Comparison of ENCODE assay signal across 23 cellular contexts in the genomic region with DNA sequence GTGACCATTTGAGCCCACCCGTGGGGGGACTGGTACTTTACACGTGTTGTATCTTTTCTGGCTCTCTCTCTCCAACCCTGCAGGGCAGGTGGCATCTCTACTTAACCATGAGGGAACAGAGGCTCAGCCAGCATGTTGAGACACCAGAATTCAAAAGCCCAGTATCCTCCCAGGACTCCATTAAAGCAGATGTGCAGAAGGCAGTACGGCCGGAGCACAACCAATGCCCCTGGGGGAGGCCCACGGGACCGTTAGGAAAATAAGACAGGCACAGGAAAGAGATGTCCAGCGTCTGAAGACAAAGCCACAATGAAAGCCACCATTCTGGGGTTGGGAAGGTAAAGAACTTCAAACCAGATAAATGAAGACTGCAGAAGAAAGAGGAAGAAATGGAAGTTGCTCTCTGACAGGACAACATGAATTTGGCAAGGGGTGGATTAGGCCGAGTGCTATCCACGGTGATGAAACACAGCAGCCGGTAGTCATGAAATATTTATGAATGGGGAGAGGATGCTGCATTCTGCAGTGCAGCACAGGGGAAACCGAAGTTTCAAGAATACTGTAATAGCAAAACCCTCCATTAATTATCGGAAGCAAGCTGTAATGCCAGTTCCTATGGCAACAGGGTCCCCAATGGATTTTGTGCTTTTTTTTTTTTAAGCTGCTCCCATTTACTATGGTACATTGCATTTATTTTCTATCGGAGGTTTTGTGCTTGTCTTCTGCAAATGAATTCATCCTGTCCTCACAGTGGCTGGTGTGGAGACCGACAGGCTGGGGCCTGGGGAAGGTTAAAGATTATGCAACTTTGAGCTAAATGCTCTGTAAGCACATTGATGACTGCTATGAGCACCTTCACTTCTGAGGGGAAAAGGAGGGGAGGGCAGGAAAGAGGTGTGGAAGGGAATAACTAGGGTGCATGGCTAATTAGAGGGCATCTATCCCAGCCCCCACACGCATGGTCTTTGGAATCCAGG.
DNase-seq lines count a peak whose midpoint lies in the region; ATAC-seq and TF ChIP-seq lines count a peak whose summit lies in the region.
"Had no signal": no experiment of that assay in that cellular context is flagged by ENCODE, and none has a peak within 500 bp of the region (broad histone marks: within the 10 kb centered on the region; RNA-seq: fewer than 3 reads in every experiment).

No MANE protein-coding gene starts in this region.

- peaks cover 13% of the 10 kb centered on the region for H3K4me1 ChIP-seq in neuron (ENCODE audit: insufficient read depth, low read length)
- peaks cover 0 to 12% of the 10 kb centered on the region in 2 donors for H3K4me1 ChIP-seq in left lung
- H3K4me1 ChIP-seq: vagina had no signal

- peaks cover 29% of the 10 kb centered on the region for H3K4me1 Mint-ChIP-seq in T-helper 17 cell
- H3K4me1 Mint-ChIP-seq in activated naive CD8-positive, alpha-beta T cell treated with anti-CD3 and anti-CD28 coated beads, Interleukin-2, amount 50 U/mL, for 24 hours = peaks cover 29% of the 10 kb centered on the region

- no peak for ATAC-seq in T-helper 17 cell
- no peak for ATAC-seq in HG02588 (IDR thresholded peaks at IDR 0.05; ENCODE audit: unreplicated experiment)
- ATAC-seq in left lung = no peak
- no peak for ATAC-seq in activated naive CD8-positive, alpha-beta T cell treated with anti-CD3 and anti-CD28 coated beads, Interleukin-2, amount 50 U/mL, for 24 hours

- no peaks in the 10 kb centered on the region for H3K9me3 Mint-ChIP-seq in activated naive CD8-positive, alpha-beta T cell treated with anti-CD3 and anti-CD28 coated beads, Interleukin-2, amount 50 U/mL, for 24 hours
- H3K9me3 Mint-ChIP-seq: activated CD4-positive, alpha-beta memory T cell treated with anti-CD3 and anti-CD28 coated beads for 36 hours; activated T-cell treated with anti-CD3 and anti-CD28 coated beads, Interleukin-2, amount 50 U/mL, for 24 hours; CD4-positive, CD25-positive, alpha-beta regulatory T cell had no signal

- no peaks in the 10 kb centered on the region for H3K27me3 Mint-ChIP-seq in T-helper 17 cell
- no peaks in the 10 kb centered on the region for H3K27me3 Mint-ChIP-seq in activated naive CD8-positive, alpha-beta T cell treated with anti-CD3 and anti-CD28 coated beads, Interleukin-2, amount 50 U/mL, for 24 hours
- H3K27me3 Mint-ChIP-seq: activated B cell treated with CpG ODN at 0.5 μM for 24 hours; activated CD4-positive, alpha-beta memory T cell treated with anti-CD3 and anti-CD28 coated beads for 36 hours; activated T-cell treated with anti-CD3 and anti-CD28 coated beads, Interleukin-2, amount 50 U/mL, for 24 hours; CD4-positive, CD25-positive, alpha-beta regulatory T cell had no signal

- H3K36me3 ChIP-seq in neuron (ENCODE audit: insufficient read depth, low read length) = no peaks in the 10 kb centered on the region
- no peaks in the 10 kb centered on the region for H3K36me3 ChIP-seq in left lung
- H3K36me3 ChIP-seq: suprapubic skin, vagina had no signal

- DNase-seq in NCI-H524 (lab: John Stamatoyannopoulos, UW) = peak; percentile 12 to 20
- DNase-seq in NCI-H524 treated with DMSO at 0.1 percent for 48 hours (lab: John Stamatoyannopoulos, UW) = no peak
- DNase-seq in LHCN-M2 (ENCODE audit: low read depth) = peak; percentile 2
- no peak for DNase-seq in T-helper 17 cell
- no peak for DNase-seq in left lung
- DNase-seq in activated naive CD8-positive, alpha-beta T cell treated with anti-CD3 and anti-CD28 coated beads, Interleukin-2, amount 50 U/mL, for 24 hours = no peak
- DNase-seq: activated B cell treated with CpG ODN at 0.5 μM for 24 hours; activated CD4-positive, alpha-beta memory T cell treated with anti-CD3 and anti-CD28 coated beads for 36 hours; activated naive CD4-positive, alpha-beta T cell; activated T-cell treated with anti-CD3 and anti-CD28 coated beads, Interleukin-2, amount 50 U/mL, for 24 hours; amygdala; CD4-positive, CD25-positive, alpha-beta regulatory T cell; central memory CD4-positive, alpha-beta T cell; KG1; NCI-H1105 treated with DMSO at 0.1 percent for 48 hours; NCI-H2081 treated with DMSO at 0.1 percent for 48 hours; NCI-H510A treated with DMSO at 0.1 percent for 48 hours; OCI-M1; Right ventricle myocardium superior had no signal

- H3K9me3 ChIP-seq in T-helper 17 cell (ENCODE audit: control insufficient read depth, low read length, poor library complexity, severe bottlenecking) (no peaks in the 10 kb centered on the region), neuron (ENCODE audit: low read length) (no peaks in the 10 kb centered on the region), left lung (no peaks in the 10 kb centered on the region)
- H3K9me3 ChIP-seq: suprapubic skin, vagina had no signal

- H3K27ac Mint-ChIP-seq in T-helper 17 cell = peak overlapping the region; percentile 6
- no peak overlapping the region for H3K27ac Mint-ChIP-seq in activated naive CD8-positive, alpha-beta T cell treated with anti-CD3 and anti-CD28 coated beads, Interleukin-2, amount 50 U/mL, for 24 hours
- H3K27ac Mint-ChIP-seq: activated B cell treated with CpG ODN at 0.5 μM for 24 hours; activated CD4-positive, alpha-beta memory T cell treated with anti-CD3 and anti-CD28 coated beads for 36 hours; activated T-cell treated with anti-CD3 and anti-CD28 coated beads, Interleukin-2, amount 50 U/mL, for 24 hours had no signal

- H3K4me3 ChIP-seq in neuron (ENCODE audit: low read length) = peak overlapping the region; percentile 35
- no peak overlapping the region for H3K4me3 ChIP-seq in left lung
- H3K4me3 ChIP-seq: suprapubic skin, vagina had no signal

- no peaks in the 10 kb centered on the region for H3K27me3 ChIP-seq in neuron (ENCODE audit: insufficient read depth, low read length)
- H3K27me3 ChIP-seq in left lung = no peaks in the 10 kb centered on the region
- H3K27me3 ChIP-seq: suprapubic skin, vagina had no signal

- TF ChIP-seq CTCF in left lung (IDR thresholded peaks at IDR 0.05) = no peak

- peak overlapping the region; percentile 48 for H2AFZ ChIP-seq in neuron (ENCODE audit: low read depth, low read length)

- intact Hi-C loops in left lung (cut with DNase I) = no loop called here

- no peaks in the 10 kb centered on the region for H3K36me3 Mint-ChIP-seq in T-helper 17 cell (ENCODE audit: low read depth)
- H3K36me3 Mint-ChIP-seq in activated naive CD8-positive, alpha-beta T cell treated with anti-CD3 and anti-CD28 coated beads, Interleukin-2, amount 50 U/mL, for 24 hours (ENCODE audit: low read depth) = no peaks in the 10 kb centered on the region
- H3K36me3 Mint-ChIP-seq: activated CD4-positive, alpha-beta memory T cell treated with anti-CD3 and anti-CD28 coated beads for 36 hours had no signal

- no peak overlapping the region for H3K4me3 Mint-ChIP-seq in T-helper 17 cell
- no peak overlapping the region for H3K4me3 Mint-ChIP-seq in activated naive CD8-positive, alpha-beta T cell treated with anti-CD3 and anti-CD28 coated beads, Interleukin-2, amount 50 U/mL, for 24 hours
- H3K4me3 Mint-ChIP-seq: activated B cell treated with CpG ODN at 0.5 μM for 24 hours; activated CD4-positive, alpha-beta memory T cell treated with anti-CD3 and anti-CD28 coated beads for 36 hours; activated T-cell treated with anti-CD3 and anti-CD28 coated beads, Interleukin-2, amount 50 U/mL, for 24 hours had no signal

- no peak overlapping the region for H3K27ac ChIP-seq in left lung
- H3K27ac ChIP-seq: suprapubic skin, vagina had no signal

Comparison
In these comparisons a context has a peak if more than half of its experiments do, and no peak if none do; other contexts are left out.
1. DNase-seq: peak in NCI-H524 (2 of 2) and LHCN-M2 (single experiment); none in NCI-H524 treated with DMSO at 0.1 percent for 48 hours (single experiment), T-helper 17 cell (0 of 3), left lung (0 of 2) and activated naive CD8-positive, alpha-beta T cell treated with anti-CD3 and anti-CD28 coated beads, Interleukin-2, amount 50 U/mL, for 24 hours (single experiment).